Comparison of ENCODE assay signal across 8 cellular contexts in the genomic region with DNA sequence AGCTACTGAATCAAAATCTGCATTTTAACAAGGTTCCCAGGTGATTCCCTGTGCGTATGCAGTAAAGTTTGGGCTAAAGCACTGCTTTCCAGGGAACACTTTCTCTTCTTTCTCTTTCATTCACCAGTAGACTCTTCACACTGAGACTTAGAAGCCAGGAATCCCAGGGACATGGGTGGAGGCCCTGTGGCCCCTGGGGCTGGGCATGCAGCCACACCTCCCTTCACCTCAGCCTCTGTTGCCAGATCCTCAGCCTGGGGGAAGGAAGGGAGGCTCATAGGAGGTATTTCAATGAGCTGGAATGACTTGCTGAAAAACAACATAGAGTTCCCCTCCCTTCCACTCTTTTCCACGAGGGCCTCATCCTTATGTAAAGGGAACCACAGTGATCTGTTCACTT. TPM values are rescaled to one million over a fixed set of nuclear protein-coding genes. Genes with fewer than 3 reads are reported as not detected.
DNase-seq lines count a peak whose midpoint lies in the region; ATAC-seq and TF ChIP-seq lines count a peak whose summit lies in the region.

No MANE protein-coding gene starts in this region.

- WGBS in liver: 67% methylated on average over 2 of the region's 2 CpGs

- TF ChIP-seq CTCF in left ventricle myocardium inferior (IDR thresholded peaks at IDR 0.05; ENCODE audit: borderline replicate concordance): no peak
- TF ChIP-seq CTCF in ascending aorta (IDR thresholded peaks at IDR 0.05): no peak
- no peak for TF ChIP-seq CTCF in liver (IDR thresholded peaks at IDR 0.05; ENCODE audit: low read depth, low read length, missing input control)
- no peak for TF ChIP-seq CTCF in vagina (IDR thresholded peaks at IDR 0.05)

- no peak for ATAC-seq in left ventricle myocardium superior
- no peak for ATAC-seq in GM21825 (IDR thresholded peaks at IDR 0.05; ENCODE audit: unreplicated experiment)

- intact Hi-C loops in left ventricle myocardium inferior (cut with micrococcal nuclease) (no loop called here), left ventricle myocardium superior (cut with micrococcal nuclease) (no loop called here), ascending aorta (cut with DNase I) (loop anchor here (2.0 to 5.0 kb wide), 4 partner anchors 65 to 255 kb away; partner anchors contain the start of gene TMUB2), vagina (cut with DNase I) (no loop called here)

- no peaks in the 10 kb centered on the region for H3K27me3 ChIP-seq in left ventricle myocardium inferior (ENCODE audit: low read depth)
- H3K27me3 ChIP-seq in ascending aorta: no peaks in the 10 kb centered on the region
- H3K27me3 ChIP-seq in liver (ENCODE audit: control insufficient read depth in 4 of 4, insufficient read depth in 4 of 4, low read length in 3 of 4): no peaks in the 10 kb centered on the region
- H3K27me3 ChIP-seq in vagina: no peaks in the 10 kb centered on the region

- H3K4me3 ChIP-seq in left ventricle myocardium inferior (peak overlapping the region; percentile 91), ascending aorta (peak overlapping the region; percentile 66 to 68), liver (ENCODE audit: low read depth in 1 of 3, low read length in 3 of 3) (peak overlapping the region; percentile 66 to 85 (median 83)), vagina (peak overlapping the region; percentile 55 to 79)

- peak overlapping the region; percentile 95 for H3K27ac ChIP-seq in left ventricle myocardium inferior (replicated peaks)
- H3K27ac ChIP-seq in ascending aorta: peak overlapping the region; percentile 84 to 89
- H3K27ac ChIP-seq in liver (ENCODE audit: low read depth in 1 of 2, low read length in 2 of 2): peak overlapping the region in 1 of 2 donors; percentile 86
- H3K27ac ChIP-seq in vagina: peak overlapping the region; percentile 77

- H3K9ac ChIP-seq in liver (ENCODE audit: low read depth in 1 of 2, low read length in 2 of 2): peak overlapping the region in 1 of 2 donors; percentile 6

- peaks cover 57% of the 10 kb centered on the region for H3K4me1 ChIP-seq in left ventricle myocardium inferior
- H3K4me1 ChIP-seq in ascending aorta: peaks cover 5 to 32% of the 10 kb centered on the region in 2 donors
- H3K4me1 ChIP-seq in liver (ENCODE audit: control insufficient read depth in 4 of 4, insufficient read depth in 4 of 4, low read length in 3 of 4): peaks cover 8 to 40% (median 31%) of the 10 kb centered on the region in 4 donors
- peaks cover 37% of the 10 kb centered on the region for H3K4me1 ChIP-seq in vagina

- DNase-seq in left ventricle myocardium inferior (no peak), left ventricle myocardium superior (no peak), ascending aorta (ENCODE audit: low spot score in 2 of 2) (no peak), vagina (ENCODE audit: extremely low spot score in 2 of 2) (no peak), NCI-H2107 (lab: John Stamatoyannopoulos, UW) (no peak), middle frontal gyrus (ENCODE audit: extremely low spot score, low spot score) (no peak)

- no peak for TF ChIP-seq RAD21 in liver (IDR thresholded peaks at IDR 0.05)

- H3K36me3 ChIP-seq in left ventricle myocardium inferior: peaks cover 30% of the 10 kb centered on the region
- peaks cover 10 to 26% of the 10 kb centered on the region in 2 donors for H3K36me3 ChIP-seq in ascending aorta
- H3K36me3 ChIP-seq in liver (ENCODE audit: control insufficient read depth in 4 of 4, insufficient read depth in 3 of 4, low read depth in 1 of 4, low read length in 3 of 4): peaks cover 0 to 10% (median 3%) of the 10 kb centered on the region in 4 donors
- H3K36me3 ChIP-seq in vagina: peaks cover 0 to 19% of the 10 kb centered on the region in 2 donors

- H3K9me3 ChIP-seq in left ventricle myocardium inferior (replicated peaks): no peaks in the 10 kb centered on the region
- no peaks in the 10 kb centered on the region for H3K9me3 ChIP-seq in ascending aorta
- no peaks in the 10 kb centered on the region for H3K9me3 ChIP-seq in liver (ENCODE audit: control insufficient read depth in 4 of 4, low read length in 3 of 4)
- no peaks in the 10 kb centered on the region for H3K9me3 ChIP-seq in vagina

- TF ChIP-seq POLR2A in vagina (IDR thresholded peaks at IDR 0.05): no peak

TF ChIP-seq in liver, 16 proteins besides CTCF, POLR2A, EP300 and RAD21:
- TF ChIP-seq HNF4A (conservative IDR thresholded peaks at IDR 0.05) (no peak), FOXA2 (IDR thresholded peaks at IDR 0.05) (no peak), EGR1 (IDR thresholded peaks at IDR 0.05; ENCODE audit: low read depth in 2 of 2) (no peak), YY1 (IDR thresholded peaks at IDR 0.05) (no peak), HNF4G (IDR thresholded peaks at IDR 0.05) (no peak), TAF1 (conservative IDR thresholded peaks at IDR 0.05) (no peak), RXRA (IDR thresholded peaks at IDR 0.05) (no peak), NR2F2 (IDR thresholded peaks at IDR 0.05) (no peak), SP1 (IDR thresholded peaks at IDR 0.05) (no peak), GABPA (IDR thresholded peaks at IDR 0.05 in 1 of 2, conservative IDR thresholded peaks at IDR 0.05 in 1 of 2) (no peak), FOXA1 (IDR thresholded peaks at IDR 0.05) (no peak)
- TF ChIP-seq, protein P1, sequence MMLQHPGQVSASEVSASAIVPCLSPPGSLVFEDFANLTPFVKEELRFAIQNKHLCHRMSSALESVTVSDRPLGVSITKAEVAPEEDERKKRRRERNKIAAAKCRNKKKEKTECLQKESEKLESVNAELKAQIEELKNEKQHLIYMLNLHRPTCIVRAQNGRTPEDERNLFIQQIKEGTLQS (IDR thresholded peaks at IDR 0.05): no peak
- TF ChIP-seq, protein P2, sequence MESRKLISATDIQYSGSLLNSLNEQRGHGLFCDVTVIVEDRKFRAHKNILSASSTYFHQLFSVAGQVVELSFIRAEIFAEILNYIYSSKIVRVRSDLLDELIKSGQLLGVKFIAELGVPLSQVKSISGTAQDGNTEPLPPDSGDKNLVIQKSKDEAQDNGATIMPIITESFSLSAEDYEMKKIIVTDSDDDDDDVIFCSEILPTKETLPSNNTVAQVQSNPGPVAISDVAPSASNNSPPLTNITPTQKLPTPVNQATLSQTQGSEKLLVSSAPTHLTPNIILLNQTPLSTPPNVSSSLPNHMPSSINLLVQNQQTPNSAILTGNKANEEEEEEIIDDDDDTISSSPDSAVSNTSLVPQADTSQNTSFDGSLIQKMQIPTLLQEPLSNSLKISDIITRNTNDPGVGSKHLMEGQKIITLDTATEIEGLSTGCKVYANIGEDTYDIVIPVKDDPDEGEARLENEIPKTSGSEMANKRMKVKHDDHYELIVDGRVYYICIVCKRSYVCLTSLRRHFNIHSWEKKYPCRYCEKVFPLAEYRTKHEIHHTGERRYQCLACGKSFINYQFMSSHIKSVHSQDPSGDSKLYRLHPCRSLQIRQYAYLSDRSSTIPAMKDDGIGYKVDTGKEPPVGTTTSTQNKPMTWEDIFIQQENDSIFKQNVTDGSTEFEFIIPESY (IDR thresholded peaks at IDR 0.05): no peak

RNA-seq across cellular contexts. Expression of gene G6PC3, which starts 1.2 kb away (rescaled TPM):
- 29.3 TPM for total RNA-seq in left ventricle myocardium inferior
- total RNA-seq in left ventricle myocardium superior: 26.3 TPM
- total RNA-seq in ascending aorta: 111 TPM
- total RNA-seq in liver: 1 to 10 TPM; 6.7 to 7.8 TPM
- 10 to 100 TPM in 1 of 2 donors, 1 to 10 TPM in 1; 8.7 to 15.1 TPM for polyA plus RNA-seq in liver
- 44.0 TPM for total RNA-seq in vagina

RNA-seq across cellular contexts. Expression of gene LSM12, which starts 5.3 kb away (rescaled TPM):
- total RNA-seq in left ventricle myocardium inferior (41.2 TPM), left ventricle myocardium superior (58.2 TPM), ascending aorta (12.5 TPM), liver (10 to 100 TPM; 12.1 to 13.6 TPM), vagina (27.3 TPM)
- polyA plus RNA-seq in liver: 10 to 100 TPM; 16.7 to 31.9 TPM

RNA-seq across cellular contexts. Expression of gene HDAC5, which starts 51.7 kb away (rescaled TPM):
- total RNA-seq in left ventricle myocardium inferior (62.6 TPM), left ventricle myocardium superior (81.4 TPM), ascending aorta (189 TPM), liver (10 to 100 TPM; 18.2 to 20.3 TPM), vagina (86.9 TPM)
- polyA plus RNA-seq in liver: 10 to 100 TPM in 1 of 2 donors, 1 to 10 TPM in 1; 5.8 to 10.7 TPM

RNA-seq across cellular contexts. Expression of gene TMEM101, which starts 57.0 kb away (rescaled TPM):
- total RNA-seq in left ventricle myocardium inferior: 18.3 TPM
- total RNA-seq in left ventricle myocardium superior: 20.7 TPM
- total RNA-seq in ascending aorta: 11.0 TPM
- 10 to 100 TPM; 24.4 to 25.7 TPM for total RNA-seq in liver
- polyA plus RNA-seq in liver: 10 to 100 TPM; 12.0 to 18.4 TPM
- total RNA-seq in vagina: 33.6 TPM
